8 cellular contexts compared by ENCODE assay signal in the genomic region with DNA sequence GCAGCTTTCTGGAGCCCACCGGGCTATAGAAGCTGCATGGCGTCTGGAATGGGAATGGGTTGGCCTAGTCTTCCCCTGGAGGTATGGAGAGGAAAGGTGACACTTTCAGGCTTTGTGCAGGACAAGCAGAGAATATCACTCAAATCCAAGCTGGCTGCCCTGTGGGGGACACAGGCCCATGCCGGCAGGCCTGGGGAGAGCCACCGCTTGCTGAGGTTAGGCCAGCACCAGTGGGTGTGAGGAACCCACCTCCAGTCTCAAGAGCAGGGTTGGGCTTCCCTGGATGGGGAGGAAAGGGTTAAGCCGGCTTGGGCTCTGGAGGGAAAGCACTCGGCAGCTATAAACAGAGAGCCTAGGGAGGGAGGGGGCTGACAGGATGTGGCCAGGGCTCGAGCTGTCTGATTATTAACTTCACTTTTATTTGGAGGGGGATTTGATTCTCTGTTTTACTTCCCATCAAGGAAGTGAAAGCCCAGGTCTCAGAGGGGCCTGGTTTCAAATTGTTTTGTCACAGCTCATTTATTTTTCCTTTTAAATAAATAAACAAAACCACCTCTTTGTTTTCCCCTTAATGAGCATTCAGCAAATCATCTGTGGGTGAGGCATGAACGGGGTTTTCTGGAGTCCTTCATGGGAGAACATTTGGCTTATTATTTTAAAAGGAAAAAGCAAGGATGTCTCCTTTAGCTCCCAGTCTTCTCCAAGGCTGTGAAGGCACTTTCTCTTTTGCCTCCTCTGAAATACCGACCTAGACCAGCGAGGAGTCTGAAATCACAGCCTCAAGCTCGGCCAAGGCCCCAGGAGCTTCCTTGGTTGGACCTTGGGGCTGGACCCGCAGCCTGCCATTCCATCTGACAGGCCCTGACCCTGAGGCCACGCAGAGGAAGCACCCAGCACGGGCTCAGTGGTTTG. TPM values are rescaled to one million over a fixed set of nuclear protein-coding genes. Genes with fewer than 3 reads are reported as not detected.
A peak's percentile ranks its signal among the peaks of the same experiment; 100 is the strongest.
DNase-seq lines count a peak whose midpoint lies in the region; ATAC-seq, FAIRE-seq and TF ChIP-seq lines count a peak whose summit lies in the region.

No MANE protein-coding gene starts in this region.

- DNase-seq in A549 (ENCODE audit: low read depth in 1 of 2, low spot score in 1 of 2): peak; percentile 78
- DNase-seq in GM12892 (ENCODE audit: insufficient read length): no peak
- peak; percentile 42 for DNase-seq in T-helper 9 cell
- no peak for DNase-seq in colonic mucosa
- no peak for DNase-seq in lung (ENCODE audit: low spot score)
- DNase-seq in substantia nigra (lab: John Stamatoyannopoulos, UW): peak in 17 of 49 donors; percentile 13 to 52 (median 26)

- FAIRE-seq in A549 (lab: Jason Lieb, UNC): no peak
- peak; percentile 27 for FAIRE-seq in GM12892 (lab: Jason Lieb, UNC)

- POLR2A ChIA-PET in A549 (lab: Yijun Ruan, JAX): interaction anchor here (0.5 to 13.8 kb wide), 7 partner anchors 16 to 978 kb away, joined by 3 to 187 read pairs (median 3); partner anchors contain the start of gene ZFP36L1

- peak overlapping the region; percentile 61 to 84 for H3K9ac ChIP-seq in colonic mucosa (ENCODE audit: low read depth in 2 of 2, low read length in 2 of 2)

- H3K27me3 ChIP-seq in colonic mucosa (no peaks in the 10 kb centered on the region), lung (ENCODE audit: control insufficient read depth, insufficient read depth) (no peaks in the 10 kb centered on the region)

- 0 out of 3 replicates have a peak overlapping the region, but pooled peaks have one; percentile 1 for H3K4me3 ChIP-seq in A549
- no peak overlapping the region for H3K4me3 ChIP-seq in colonic mucosa
- no peak overlapping the region for H3K4me3 ChIP-seq in lung

- peaks cover 47% of the 10 kb centered on the region for H3K4me1 ChIP-seq in A549
- H3K4me1 ChIP-seq in colonic mucosa: peaks cover 10% of the 10 kb centered on the region
- peaks cover 0 to 35% of the 10 kb centered on the region in 2 donors for H3K4me1 ChIP-seq in lung (ENCODE audit: control insufficient read depth in 2 of 2, insufficient read depth in 2 of 2, low read length in 2 of 2)

- intact Hi-C loops in colonic mucosa (cut with DNase I): loop anchor here (5.0 kb wide), 1 partner anchor 872 kb away; no protein-coding TSS in a partner anchor

- H3K9me3 ChIP-seq in A549 (no peaks in the 10 kb centered on the region), colonic mucosa (no peaks in the 10 kb centered on the region), lung (ENCODE audit: control insufficient read depth in 2 of 2, insufficient read depth in 1 of 2, low read length in 1 of 2) (no peaks in the 10 kb centered on the region)

- TF ChIP-seq RAD21 in A549 (conservative IDR thresholded peaks at IDR 0.05 in 1 of 2, IDR thresholded peaks at IDR 0.05 in 1 of 2): peak in 1 of 2 experiments; percentile 19; a peak in 1 of 5 replicates

- H3K27ac ChIP-seq in A549 (peak overlapping the region; percentile 97 to 100), colonic mucosa (peak overlapping the region; percentile 99), lung (ENCODE audit: low read depth in 1 of 2, low read length in 1 of 2) (peak overlapping the region; percentile 98 to 99), substantia nigra (ENCODE audit: low read depth, low read length, poor library complexity, severe bottlenecking) (peak overlapping the region; percentile 97)

- 9% methylated on average over 13 of the region's 14 CpGs for WGBS in A549 (ENCODE audit: missing lambda C conversion rate)
- 14 to 29% methylated on average over 14 of the region's 14 CpGs for WGBS in lung, 2 donors

- TF ChIP-seq EP300 in A549 (IDR thresholded peaks at IDR 0.05): peak in 1 of 2 experiments; percentile 11; a peak in 2 of 5 replicates

- H3K36me3 ChIP-seq in colonic mucosa (no peaks in the 10 kb centered on the region), lung (ENCODE audit: control insufficient read depth in 2 of 2, insufficient read depth in 2 of 2, low read length in 2 of 2) (no peaks in the 10 kb centered on the region)

- CTCF ChIA-PET in A549 (lab: Yijun Ruan, JAX): interaction anchor here (0.8 to 10.2 kb wide), 17 partner anchors 8 to 977 kb away, joined by 3 to 162 read pairs (median 24); no protein-coding TSS in a partner anchor

- TF ChIP-seq POLR2A in A549 (IDR thresholded peaks at IDR 0.05; ENCODE audit: low read length) (no peak), GM12892 (IDR thresholded peaks at IDR 0.05; ENCODE audit: low read depth, low read length) (peak; percentile 48; the same call in 1 of the 2 replicates)

- peak overlapping the region; percentile 71 for H3K4me2 ChIP-seq in A549

- ATAC-seq in A549: peak in 1 of 2 experiments; percentile 55; a peak in 3 of 6 replicates
- peak; percentile 45 for ATAC-seq in HG03432 (IDR thresholded peaks at IDR 0.05; ENCODE audit: unreplicated experiment)
- ATAC-seq in lung (ENCODE audit: insufficient read depth, low FRiP score): no peak
- no peak for ATAC-seq in GM18858 (IDR thresholded peaks at IDR 0.05; ENCODE audit: unreplicated experiment)

- TF ChIP-seq CTCF in A549 (IDR thresholded peaks at IDR 0.05) (no peak), colonic mucosa (IDR thresholded peaks at IDR 0.05) (no peak), lung (IDR thresholded peaks at IDR 0.05; ENCODE audit: control extremely low read depth, extremely low read depth) (no peak)

TF ChIP-seq in A549, 52 proteins besides CTCF, POLR2A, EP300 and RAD21:
- 0 out of 2 replicates have a peak, but pooled peaks have one; percentile 37 for TF ChIP-seq EHF (CRISPR knock-in tag; IDR thresholded peaks at IDR 0.05)
- TF ChIP-seq RNF2 (IDR thresholded peaks at IDR 0.05; ENCODE audit: borderline replicate concordance, low read depth): no peak
- TF ChIP-seq, protein P1, sequence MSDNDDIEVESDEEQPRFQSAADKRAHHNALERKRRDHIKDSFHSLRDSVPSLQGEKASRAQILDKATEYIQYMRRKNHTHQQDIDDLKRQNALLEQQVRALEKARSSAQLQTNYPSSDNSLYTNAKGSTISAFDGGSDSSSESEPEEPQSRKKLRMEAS (IDR thresholded peaks at IDR 0.05): peak; percentile 59
- 0 out of 3 replicates have a peak, but pooled peaks have one; percentile 29 for TF ChIP-seq SMC3 (IDR thresholded peaks at IDR 0.05)
- no peak for TF ChIP-seq KDM1A (IDR thresholded peaks at IDR 0.05; ENCODE audit: low read depth)
- TF ChIP-seq MAZ (IDR thresholded peaks at IDR 0.05; ENCODE audit: borderline replicate concordance, low read depth, low read length): no peak
- TF ChIP-seq HDAC2 (IDR thresholded peaks at IDR 0.05): no peak
- 0 out of 2 replicates have a peak, but pooled peaks have one; percentile 21 for TF ChIP-seq E2F6 (IDR thresholded peaks at IDR 0.05; ENCODE audit: borderline replicate concordance, low read depth)
- TF ChIP-seq JUN (IDR thresholded peaks at IDR 0.05): peak in 1 of 2 experiments; percentile 42; a peak in 2 of 5 replicates
- TF ChIP-seq HOXB13 (CRISPR knock-in tag; IDR thresholded peaks at IDR 0.05; ENCODE audit: low read depth): 0 out of 2 replicates have a peak, but pooled peaks have one; percentile 52

RNA-seq across cellular contexts. Expression of gene ZFP36L1, which starts 21.8 kb away (rescaled TPM):
- polyA plus RNA-seq in A549 (2011; rRNA removed) (73.8 and 76.4 TPM in 2 replicates), A549 (2017; fragmentation: RNase III; extraction: RNeasy Plus Mini Kit Qiagen cat#74134 plus additional on column Dnase treatment) (109 to 135 TPM (median 114 TPM) in 3 replicates), lung (100 to 1,000 TPM in 1 of 2 donors, 10 to 100 TPM in 1; 63.7 to 364 TPM)
- 303 and 417 TPM in 2 replicates for polyA plus RNA-seq in A549 (2012; cell fraction: cytosol; rRNA removed)
- 621 and 1,069 TPM in 2 replicates for polyA plus RNA-seq in A549 (2012; cell fraction: nucleus; rRNA removed)
- 45.3 and 60.5 TPM in 2 replicates for polyA minus RNA-seq in A549 (2011; rRNA and poly(A)+ RNA removed)
- polyA plus RNA-seq in GM12892 (2012; ENCODE audit: missing spikeins): 61.9 TPM
- total RNA-seq in colonic mucosa (100 to 1,000 TPM in 1 of 2 donors, 10 to 100 TPM in 1; 97.0 to 123 TPM), lung (100 to 1,000 TPM; 245 to 289 TPM)

Comparison
In these comparisons a context has a peak if more than half of its experiments do, and no peak if none do; other contexts are left out.
1. DNase-seq: peak in A549 (2 of 2) and T-helper 9 cell (single experiment); none in GM12892 (single experiment), colonic mucosa (single experiment) and lung (single experiment).
2. Peak in every context shown above with its lines, with median percentiles within 50 percentile points of each other: H3K27ac ChIP-seq.